1 cellular context compared by ENCODE assay signal in genomic region chr16:82636958-82637357, GRCh38.
TF ChIP-seq lines count a peak whose summit lies in the region.

No MANE protein-coding gene starts in this region.

TF ChIP-seq in GM23338, 12 proteins besides CTCF, POLR2A, EP300 and RAD21:
- TF ChIP-seq EZH2 (IDR thresholded peaks at IDR 0.05; ENCODE audit: low read depth, unreplicated experiment): no peak
TF ChIP-seq in GM23338: peak in this region for 0.
